Comparison of ENCODE assay signal across 1 cellular context in genomic region chrX:99371976-99372595, GRCh38.
TF ChIP-seq lines count a peak whose summit lies in the region.

No MANE protein-coding gene starts in this region.

TF ChIP-seq in GM23338, 12 proteins besides CTCF, POLR2A, EP300 and RAD21 (continued from another document):
- TF ChIP-seq POLR2AphosphoS5 (IDR thresholded peaks at IDR 0.05; ENCODE audit: low read depth) (no peak), CREB1 (CRISPR knock-in tag; IDR thresholded peaks at IDR 0.05; ENCODE audit: low read depth) (no peak), STAT1 (IDR thresholded peaks at IDR 0.05; ENCODE audit: unreplicated experiment) (no peak), JUNB (IDR thresholded peaks at IDR 0.05; ENCODE audit: unreplicated experiment) (no peak)
